ENCODE assay signal across 17 cellular contexts in the genomic region with DNA sequence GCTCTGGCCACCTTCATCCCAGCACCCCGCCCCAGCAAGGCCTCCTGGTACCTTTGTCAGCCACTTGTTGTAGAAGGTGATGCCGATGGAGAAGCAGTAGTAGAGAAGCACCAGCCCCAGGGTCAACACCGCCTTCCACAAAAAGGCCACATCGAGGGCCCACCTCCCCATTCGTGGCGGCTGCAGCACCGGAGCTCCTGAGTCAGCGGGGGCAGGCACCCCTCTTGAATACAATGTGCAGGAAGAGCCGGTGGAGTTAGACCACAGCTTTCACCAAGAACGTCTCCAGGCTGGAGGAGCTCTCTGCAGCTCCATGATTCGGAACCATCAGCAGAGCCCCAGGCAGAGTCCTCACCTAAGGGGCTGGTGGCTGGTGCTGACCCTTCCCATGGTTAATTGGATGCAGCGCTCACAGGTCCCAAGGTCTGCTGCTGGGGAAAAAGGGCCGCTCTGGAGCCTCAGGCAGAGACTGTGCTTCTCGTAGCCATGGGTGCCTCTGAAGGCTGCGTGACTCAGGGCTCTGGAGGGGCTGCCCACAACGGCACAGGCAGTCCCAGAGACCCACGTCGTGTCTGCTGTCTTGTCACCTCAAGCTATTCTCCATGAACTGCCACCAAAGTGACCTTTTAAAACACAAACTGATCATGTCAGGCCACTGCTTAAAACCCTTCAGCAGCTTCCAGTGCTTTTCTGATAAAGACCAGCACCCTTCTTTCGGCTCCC. TPM values are rescaled to one million over a fixed set of nuclear protein-coding genes. Genes with fewer than 3 reads are reported as not detected.
DNase-seq lines count a peak whose midpoint lies in the region; ATAC-seq and TF ChIP-seq lines count a peak whose summit lies in the region.
"Had no signal": no experiment of that assay in that cellular context is flagged by ENCODE, and none has a peak within 500 bp of the region (broad histone marks: within the 10 kb centered on the region; RNA-seq: fewer than 3 reads in every experiment).

No MANE protein-coding gene starts in this region.

- WGBS in adrenal gland, 4 donors, result 57 to 80% (median 61%) methylated on average over 8 to 19 of the region's 19 CpGs

- TF ChIP-seq POLR2A in GM19099 (IDR thresholded peaks at IDR 0.05; ENCODE audit: extremely low read depth, insufficient read length, low read depth) (peak; percentile 27), adrenal gland (IDR thresholded peaks at IDR 0.05) (no peak), erythroblast (IDR thresholded peaks at IDR 0.05; ENCODE audit: low read length) (no peak)

- no peak overlapping the region for H3K4me3 ChIP-seq in adrenal gland
- H3K4me3 ChIP-seq: esophagus muscularis mucosa, skin epidermis had no signal

- TF ChIP-seq CTCF in adrenal gland (IDR thresholded peaks at IDR 0.05), result no peak

- no peaks in the 10 kb centered on the region for H3K9me3 Mint-ChIP-seq in activated CD4-positive, alpha-beta T cell treated with anti-CD3 and anti-CD28 coated beads for 36 hours (ENCODE audit: low read depth)
- no peaks in the 10 kb centered on the region for H3K9me3 Mint-ChIP-seq in natural killer cell treated with Interleukin-12 subunit alpha and Interleukin-12 subunit beta and Interleukin-15 and Interleukin-18, amount 100 ng/mL, for 72 hours
- H3K9me3 Mint-ChIP-seq: activated CD4-positive, alpha-beta memory T cell treated with anti-CD3 and anti-CD28 coated beads for 36 hours; type B pancreatic cell had no signal

- CTCF ChIA-PET in activated CD4-positive, alpha-beta T cell treated with anti-CD3 and anti-CD28 coated beads for 36 hours (lab: Charles Lee), result interaction anchor here (1.5 kb wide), 2 partner anchors 9 to 52 kb away, joined by 4 to 8 read pairs; no protein-coding TSS in a partner anchor

- no peaks in the 10 kb centered on the region for H3K27me3 ChIP-seq in adrenal gland
- H3K27me3 ChIP-seq: esophagus muscularis mucosa had no signal

- H3K9me3 ChIP-seq in adrenal gland (replicated peaks in 1 of 3), result no peaks in the 10 kb centered on the region
- H3K9me3 ChIP-seq: esophagus muscularis mucosa had no signal

- peak overlapping the region; percentile 62 for H3K27ac Mint-ChIP-seq in activated CD4-positive, alpha-beta T cell treated with anti-CD3 and anti-CD28 coated beads for 36 hours
- H3K27ac Mint-ChIP-seq in natural killer cell treated with Interleukin-12 subunit alpha and Interleukin-12 subunit beta and Interleukin-15 and Interleukin-18, amount 100 ng/mL, for 72 hours, result peak overlapping the region; percentile 13 to 81

- H3K4me1 ChIP-seq in adrenal gland (replicated peaks in 1 of 2), result peaks cover 34 to 58% of the 10 kb centered on the region in 2 donors

- H3K4me3 Mint-ChIP-seq in activated CD4-positive, alpha-beta T cell treated with anti-CD3 and anti-CD28 coated beads for 36 hours, result no peak overlapping the region
- H3K4me3 Mint-ChIP-seq in natural killer cell treated with Interleukin-12 subunit alpha and Interleukin-12 subunit beta and Interleukin-15 and Interleukin-18, amount 100 ng/mL, for 72 hours, result no peak overlapping the region
- H3K4me3 Mint-ChIP-seq: activated CD4-positive, alpha-beta memory T cell treated with anti-CD3 and anti-CD28 coated beads for 36 hours; type B pancreatic cell had no signal

- no peak for ATAC-seq in activated CD4-positive, alpha-beta T cell treated with anti-CD3 and anti-CD28 coated beads for 36 hours
- no peak for ATAC-seq in natural killer cell treated with Interleukin-12 subunit alpha and Interleukin-12 subunit beta and Interleukin-15 and Interleukin-18, amount 100 ng/mL, for 72 hours
- ATAC-seq in GM18858 (IDR thresholded peaks at IDR 0.05; ENCODE audit: unreplicated experiment), result no peak

- H3K36me3 ChIP-seq in adrenal gland (replicated peaks in 1 of 2), result no peaks in the 10 kb centered on the region

- peaks cover 64% of the 10 kb centered on the region for H3K4me1 Mint-ChIP-seq in activated CD4-positive, alpha-beta T cell treated with anti-CD3 and anti-CD28 coated beads for 36 hours
- peaks cover 38 to 57% of the 10 kb centered on the region in 2 donors for H3K4me1 Mint-ChIP-seq in natural killer cell treated with Interleukin-12 subunit alpha and Interleukin-12 subunit beta and Interleukin-15 and Interleukin-18, amount 100 ng/mL, for 72 hours (ENCODE audit: low read depth in 2 of 2)

- DNase-seq in activated CD4-positive, alpha-beta T cell treated with anti-CD3 and anti-CD28 coated beads for 36 hours, result no peak
- DNase-seq in activated CD4-positive, alpha-beta T cell treated with anti-CD3 and anti-CD28 coated beads for 4 hours, result no peak
- peak; percentile 38 to 74 (median 62) for DNase-seq in adrenal gland
- no peak for DNase-seq in natural killer cell treated with Interleukin-12 subunit alpha and Interleukin-12 subunit beta and Interleukin-15 and Interleukin-18, amount 100 ng/mL, for 72 hours (ENCODE audit: low spot score)
- no peak for DNase-seq in NK-92 treated with Interleukin-12 subunit alpha and Interleukin-12 subunit beta, amount 100 ng/mL, for 24 hours (lab: John Stamatoyannopoulos, UW)
- no peak for DNase-seq in erythroblast (lab: John Stamatoyannopoulos, UW)
- DNase-seq: activated CD4-positive, alpha-beta memory T cell treated with anti-CD3 and anti-CD28 coated beads for 36 hours; C1 segment of cervical spinal cord; DMS79 treated with DMSO at 0.1 percent for 48 hours; head of caudate nucleus; kidney had no signal

- POLR2A ChIA-PET in activated CD4-positive, alpha-beta T cell treated with anti-CD3 and anti-CD28 coated beads for 36 hours (lab: Charles Lee), result no interaction called here

- H3K27ac ChIP-seq in adrenal gland, result peak overlapping the region in 3 of 5 donors; percentile 31 to 84 (median 73)
- H3K27ac ChIP-seq: 22Rv1 had no signal

- peaks cover 22% of the 10 kb centered on the region for H3K36me3 Mint-ChIP-seq in activated CD4-positive, alpha-beta T cell treated with anti-CD3 and anti-CD28 coated beads for 36 hours (ENCODE audit: low read depth)
- peaks cover 14% of the 10 kb centered on the region for H3K36me3 Mint-ChIP-seq in natural killer cell treated with Interleukin-12 subunit alpha and Interleukin-12 subunit beta and Interleukin-15 and Interleukin-18, amount 100 ng/mL, for 72 hours

- intact Hi-C loops in activated CD4-positive, alpha-beta T cell treated with anti-CD3 and anti-CD28 coated beads for 36 hours (cut with DNase I, micrococcal nuclease), result no loop called here
- intact Hi-C loops in adrenal gland (cut with DNase I), result no loop called here

- H3K27me3 Mint-ChIP-seq in activated CD4-positive, alpha-beta T cell treated with anti-CD3 and anti-CD28 coated beads for 36 hours, result no peaks in the 10 kb centered on the region
- no peaks in the 10 kb centered on the region for H3K27me3 Mint-ChIP-seq in natural killer cell treated with Interleukin-12 subunit alpha and Interleukin-12 subunit beta and Interleukin-15 and Interleukin-18, amount 100 ng/mL, for 72 hours
- H3K27me3 Mint-ChIP-seq: activated CD4-positive, alpha-beta memory T cell treated with anti-CD3 and anti-CD28 coated beads for 36 hours; type B pancreatic cell had no signal

RNA-seq across cellular contexts. Expression of gene ELMO2, which starts 47.9 kb away (rescaled TPM):
- 10 to 100 TPM; 47.4 to 54.6 TPM for total RNA-seq in activated CD4-positive, alpha-beta T cell treated with anti-CD3 and anti-CD28 coated beads for 36 hours
- total RNA-seq in adrenal gland, result 10 to 100 TPM; 42.4 to 69.0 (median 52.2) TPM
- 10 to 100 TPM; 36.2 to 55.1 (median 38.3) TPM for polyA plus RNA-seq in adrenal gland
- 100 to 1,000 TPM in 1 of 2 donors, 10 to 100 TPM in 1; 92.3 to 100 TPM for total RNA-seq in natural killer cell treated with Interleukin-12 subunit alpha and Interleukin-12 subunit beta and Interleukin-15 and Interleukin-18, amount 100 ng/mL, for 72 hours

RNA-seq across cellular contexts. Expression of gene CDH22, which starts 50.2 kb away (rescaled TPM):
- not detected for total RNA-seq in activated CD4-positive, alpha-beta T cell treated with anti-CD3 and anti-CD28 coated beads for 36 hours
- total RNA-seq in adrenal gland, result 1 to 10 TPM in 2 of 8 donors, under 1 TPM in 2, not detected in 4; 0.19 to 2.9 (median 1.2) TPM
- polyA plus RNA-seq in adrenal gland, result 1 to 10 TPM in 2 of 3 donors, under 1 TPM in 1; 0.77 to 2.3 (median 1.2) TPM
- total RNA-seq in natural killer cell treated with Interleukin-12 subunit alpha and Interleukin-12 subunit beta and Interleukin-15 and Interleukin-18, amount 100 ng/mL, for 72 hours, result not detected
- total RNA-seq: activated CD4-positive, alpha-beta memory T cell treated with anti-CD3 and anti-CD28 coated beads for 36 hours had no signal

Comparison
In these comparisons a context has a peak if more than half of its experiments do, and no peak if none do; other contexts are left out.
1. DNase-seq: peak in adrenal gland (7 of 7); none in activated CD4-positive, alpha-beta T cell treated with anti-CD3 and anti-CD28 coated beads for 36 hours (single experiment), activated CD4-positive, alpha-beta T cell treated with anti-CD3 and anti-CD28 coated beads for 4 hours (0 of 2), natural killer cell treated with Interleukin-12 subunit alpha and Interleukin-12 subunit beta and Interleukin-15 and Interleukin-18, amount 100 ng/mL, for 72 hours (single experiment), NK-92 treated with Interleukin-12 subunit alpha and Interleukin-12 subunit beta, amount 100 ng/mL, for 24 hours (single experiment) and erythroblast (0 of 2).